In genomic region chr1:110112656-110113055, GRCh38 we compare ENCODE assay signal across 17 cellular contexts. TPM values are rescaled to one million over a fixed set of nuclear protein-coding genes. Genes with fewer than 3 reads are reported as not detected.
DNase-seq lines count a peak whose midpoint lies in the region; ATAC-seq, FAIRE-seq and TF ChIP-seq lines count a peak whose summit lies in the region.
"Had no signal": no experiment of that assay in that cellular context is flagged by ENCODE, and none has a peak within 500 bp of the region (broad histone marks: within the 10 kb centered on the region; RNA-seq: fewer than 3 reads in every experiment).

No MANE protein-coding gene starts in this region.

- DNase-seq in NCI-H2029 (lab: John Stamatoyannopoulos, UW) (peak; percentile 72), NCI-H2029 treated with DMSO at 0.1 percent for 48 hours (lab: John Stamatoyannopoulos, UW) (no peak), DMS53 treated with DMSO at 0.1 percent for 48 hours (lab: John Stamatoyannopoulos, UW; ENCODE audit: unreplicated experiment) (peak; percentile 50), NCI-H510A (lab: John Stamatoyannopoulos, UW) (peak; percentile 72), K562 (ENCODE audit: extremely low read depth in 1 of 4, low spot score in 3 of 4) (no peak), HAP-1 (ENCODE audit: low spot score in 2 of 2) (no peak), hepatic stellate cell (ENCODE audit: low spot score) (no peak)
- DNase-seq in activated CD8-positive, alpha-beta memory T cell treated with anti-CD3 and anti-CD28 coated beads, Interleukin-2, amount 50 U/mL, for 48 hours = no peak
- DNase-seq: GF-D8, MG63, NCI-H1105 treated with DMSO at 0.1 percent for 48 hours had no signal

- H3K9me1 ChIP-seq in K562 (ENCODE audit: control insufficient read depth, insufficient read depth, low read length) = no peaks in the 10 kb centered on the region

- intact Hi-C loops in K562 (cut with micrococcal nuclease) = loop anchor here (5.0 to 10.0 kb wide), 2 partner anchors 335 to 468 kb away; no protein-coding TSS in a partner anchor

- no peaks in the 10 kb centered on the region for H3K36me3 ChIP-seq in K562 (ENCODE audit: control insufficient read depth, insufficient read depth, low read length)
- H3K36me3 ChIP-seq in HAP-1 (replicated peaks) = no peaks in the 10 kb centered on the region
- H3K36me3 ChIP-seq: MG63, SJSA1 had no signal

- no peak for ATAC-seq in K562

- no peak overlapping the region for H3K4me2 ChIP-seq in K562 (ENCODE audit: insufficient read depth, low read length)
- H3K4me2 ChIP-seq: KMS-11 had no signal

- CTCF ChIA-PET in K562 (lab: Yijun Ruan, JAX; ENCODE audit: low intra/inter-chr PET ratio) = no interaction called here

- no peak for TF ChIP-seq EP300 in K562 (IDR thresholded peaks at IDR 0.05; ENCODE audit: low read length)

- POLR2A ChIA-PET in K562 (lab: Yijun Ruan, JAX) = interaction anchor here (0.6 to 1.7 kb wide), 8 partner anchors 11 to 567 kb away, joined by 3 to 6 read pairs (median 3); partner anchors contain the start of gene GNAI3

- H3K27ac ChIP-seq in K562 (ENCODE audit: extremely low read depth, low read depth, low read length) = no peak overlapping the region
- H3K27ac ChIP-seq: C4-2B, KMS-11, SJSA1 had no signal

- H3K4me1 ChIP-seq in K562 (replicated peaks in 1 of 2; ENCODE audit: control insufficient read depth in 2 of 2, insufficient read depth in 2 of 2, low read length in 2 of 2) (no peaks in the 10 kb centered on the region), HAP-1 (no peaks in the 10 kb centered on the region)
- H3K4me1 ChIP-seq: SJSA1 had no signal

- H3K27me3 ChIP-seq in K562 (ENCODE audit: control insufficient read depth in 2 of 2, insufficient read depth in 2 of 2, low read length in 2 of 2) = peaks cover 45 to 81% of the 10 kb centered on the region in 2 experiments
- H3K27me3 ChIP-seq in HAP-1 (ENCODE audit: low read depth) = peaks cover 33% of the 10 kb centered on the region
- H3K27me3 ChIP-seq: SJSA1 had no signal

- H3K9me3 ChIP-seq in K562 (replicated peaks; ENCODE audit: control insufficient read depth, insufficient read depth, low read depth, low read length) = no peaks in the 10 kb centered on the region
- H3K9me3 ChIP-seq in HAP-1 = no peaks in the 10 kb centered on the region
- H3K9me3 ChIP-seq: MG63, SJSA1 had no signal

- no TSS peak for BruUV-seq in K562 (replicated peaks; lab: Mats Ljungman, UMichigan)

- in situ Hi-C loops in K562 (cut with MboI) (no loop called here), HAP-1 (cut with MboI; ENCODE audit: low sequenced_read_pairs) (no loop called here)

- H4K20me1 ChIP-seq in K562 (replicated peaks; ENCODE audit: control insufficient read depth, insufficient read depth, low read length) = peaks cover 11% of the 10 kb centered on the region

- H3K79me2 ChIP-seq in K562 (ENCODE audit: control insufficient read depth, insufficient read depth, low read length) = no peaks in the 10 kb centered on the region

- FAIRE-seq in K562 (lab: Jason Lieb, UNC) = no peak
- FAIRE-seq: H1 had no signal

- no peak for TF ChIP-seq RAD21 in K562 (CRISPR knock-in tag; conservative IDR thresholded peaks at IDR 0.05 in 1 of 2, IDR thresholded peaks at IDR 0.05 in 1 of 2)

- H2AFZ ChIP-seq in K562 (ENCODE audit: low read depth, low read length) = no peak overlapping the region

- no peak for TF ChIP-seq CTCF in K562 (IDR thresholded peaks at IDR 0.05 in 2 of 3, conservative IDR thresholded peaks at IDR 0.05 in 1 of 3; ENCODE audit: insufficient read depth in 2 of 3, low read depth in 1 of 3, low read length in 3 of 3)

- H3K9ac ChIP-seq in K562 (ENCODE audit: insufficient read depth in 1 of 2, low read depth in 2 of 2, low read length in 2 of 2) = no peak overlapping the region
- H3K9ac ChIP-seq: KMS-11 had no signal

- WGBS in K562 (ENCODE audit: insufficient coverage, low coverage, missing lambda C conversion rate) = 3% methylated on average over 9 of the region's 9 CpGs

- no peak for TF ChIP-seq POLR2A in K562 (conservative IDR thresholded peaks at IDR 0.05)

- H3K4me3 ChIP-seq in K562 (no peak overlapping the region), HAP-1 (no peak overlapping the region)
- H3K4me3 ChIP-seq: MG63, SJSA1 had no signal

TF ChIP-seq in K562, 482 proteins besides CTCF, POLR2A, EP300 and RAD21 (continues in another document):
- TF ChIP-seq MAX (CRISPR knock-in tag; IDR thresholded peaks at IDR 0.05) = peak; percentile 43; the same call in 1 of the 2 replicates
- TF ChIP-seq ELK1 (CRISPR knock-in tag; IDR thresholded peaks at IDR 0.05) = no peak
- TF ChIP-seq GABPB1 (CRISPR knock-in tag; IDR thresholded peaks at IDR 0.05) = no peak
- no peak for TF ChIP-seq RBM15 (IDR thresholded peaks at IDR 0.05; ENCODE audit: insufficient read depth, low read length)

RNA-seq across cellular contexts. Expression of gene UBL4B, which starts 0.4 kb away (rescaled TPM):
- total RNA-seq in K562 (2011; cell fraction: chromatin; rRNA removed; ENCODE audit: low replicate concordance) = not detected in 2 replicates
- not detected in 2 replicates for total RNA-seq in K562 (2011; cell fraction: nucleolus; rRNA removed)
- not detected in 2 replicates for total RNA-seq in K562 (2011; cell fraction: nucleoplasm; rRNA removed)
- total RNA-seq in K562 (2014; rRNA removed) (not detected in 2 replicates), K562 (2014; rRNA removed; fragmentation: Illumina TruSeq; extraction: Trizol) (not detected in 2 replicates), K562 (2015; rRNA removed; fragmentation: Illumina TruSeq; extraction: Trizol) (not detected in 2 replicates), K562 (2021) (not detected in 2 replicates)
- polyA plus RNA-seq in K562 (2011; rRNA removed) (0.05 TPM in 1 of 2 replicates, not detected in the other), K562 (2014; fragmentation: Illumina TruSeq; extraction: Trizol) (not detected in 2 replicates), K562 (2014; fragmentation: Nextera tagmentation; extraction: Ambion mirVana) (not detected), K562 (2014; rRNA removed) (not detected in 2 replicates)
- 0.03 TPM in 1 of 2 replicates, not detected in the other for polyA plus RNA-seq in K562 (2011; cell fraction: cytosol; rRNA removed)
- 0.07 and 0.09 TPM in 2 replicates for polyA plus RNA-seq in K562 (2011; cell fraction: nucleus; rRNA removed)
- 0.07 and 1.3 TPM in 2 replicates for polyA plus RNA-seq in K562 (2012)
- polyA minus RNA-seq in K562 (2011; rRNA and poly(A)+ RNA removed) = not detected in 2 replicates
- polyA minus RNA-seq in K562 (2011; cell fraction: cytosol; rRNA and poly(A)+ RNA removed) = not detected in 2 replicates
- 0.22 TPM in 1 of 2 replicates, not detected in the other for polyA minus RNA-seq in K562 (2011; cell fraction: nucleus; rRNA and poly(A)+ RNA removed)
- total RNA-seq: H1, SJSA1 had no signal

RNA-seq across cellular contexts. Expression of gene SLC6A17, which starts 37.6 kb away (rescaled TPM):
- total RNA-seq in K562 (2011; cell fraction: chromatin; rRNA removed; ENCODE audit: low replicate concordance) = not detected in 2 replicates
- not detected in 2 replicates for total RNA-seq in K562 (2011; cell fraction: nucleolus; rRNA removed)
- not detected in 2 replicates for total RNA-seq in K562 (2011; cell fraction: nucleoplasm; rRNA removed)
- total RNA-seq in K562 (2014; rRNA removed) = not detected in 2 replicates
- total RNA-seq in K562 (2014; rRNA removed; fragmentation: Illumina TruSeq; extraction: Trizol) = not detected in 2 replicates
- not detected in 2 replicates for total RNA-seq in K562 (2015; rRNA removed; fragmentation: Illumina TruSeq; extraction: Trizol)
- not detected in 2 replicates for total RNA-seq in K562 (2021)
- polyA plus RNA-seq in K562 (2011; rRNA removed) = not detected in 2 replicates
- not detected in 2 replicates for polyA plus RNA-seq in K562 (2011; cell fraction: cytosol; rRNA removed)
- not detected in 2 replicates for polyA plus RNA-seq in K562 (2011; cell fraction: nucleus; rRNA removed)
- polyA plus RNA-seq in K562 (2012) = not detected in 2 replicates
- not detected in 2 replicates for polyA plus RNA-seq in K562 (2014; fragmentation: Illumina TruSeq; extraction: Trizol)
- not detected for polyA plus RNA-seq in K562 (2014; fragmentation: Nextera tagmentation; extraction: Ambion mirVana)
- not detected in 2 replicates for polyA plus RNA-seq in K562 (2014; rRNA removed)
- polyA minus RNA-seq in K562 (2011; rRNA and poly(A)+ RNA removed) = not detected in 2 replicates
- polyA minus RNA-seq in K562 (2011; cell fraction: cytosol; rRNA and poly(A)+ RNA removed) = not detected in 2 replicates
- polyA minus RNA-seq in K562 (2011; cell fraction: nucleus; rRNA and poly(A)+ RNA removed) = not detected in 2 replicates

RNA-seq across cellular contexts. Expression of gene ALX3, which starts 42.2 kb away (rescaled TPM):
- not detected in 2 replicates for total RNA-seq in K562 (2011; cell fraction: chromatin; rRNA removed; ENCODE audit: low replicate concordance)
- total RNA-seq in K562 (2011; cell fraction: nucleolus; rRNA removed) = not detected in 2 replicates
- total RNA-seq in K562 (2011; cell fraction: nucleoplasm; rRNA removed) = not detected in 2 replicates
- not detected in 2 replicates for total RNA-seq in K562 (2014; rRNA removed)
- not detected in 2 replicates for total RNA-seq in K562 (2014; rRNA removed; fragmentation: Illumina TruSeq; extraction: Trizol)
- not detected in 2 replicates for total RNA-seq in K562 (2015; rRNA removed; fragmentation: Illumina TruSeq; extraction: Trizol)
- not detected in 2 replicates for total RNA-seq in K562 (2021)
- polyA plus RNA-seq in K562 (2011; rRNA removed) = not detected in 2 replicates
- not detected in 2 replicates for polyA plus RNA-seq in K562 (2011; cell fraction: cytosol; rRNA removed)
- not detected in 2 replicates for polyA plus RNA-seq in K562 (2011; cell fraction: nucleus; rRNA removed)
- not detected in 2 replicates for polyA plus RNA-seq in K562 (2012)
- not detected in 2 replicates for polyA plus RNA-seq in K562 (2014; fragmentation: Illumina TruSeq; extraction: Trizol)
- not detected for polyA plus RNA-seq in K562 (2014; fragmentation: Nextera tagmentation; extraction: Ambion mirVana)
- polyA plus RNA-seq in K562 (2014; rRNA removed) = not detected in 2 replicates
- not detected in 2 replicates for polyA minus RNA-seq in K562 (2011; rRNA and poly(A)+ RNA removed)
- polyA minus RNA-seq in K562 (2011; cell fraction: cytosol; rRNA and poly(A)+ RNA removed) = not detected in 2 replicates
- not detected in 2 replicates for polyA minus RNA-seq in K562 (2011; cell fraction: nucleus; rRNA and poly(A)+ RNA removed)
- total RNA-seq: A172, H1, RPMI7951, SJSA1 had no signal

Comparison
In these comparisons a context has a peak if more than half of its experiments do, and no peak if none do; other contexts are left out.
1. DNase-seq: peak in NCI-H2029 (single experiment), DMS53 treated with DMSO at 0.1 percent for 48 hours (single experiment) and NCI-H510A (single experiment); none in NCI-H2029 treated with DMSO at 0.1 percent for 48 hours (single experiment), K562 (0 of 4), activated CD8-positive, alpha-beta memory T cell treated with anti-CD3 and anti-CD28 coated beads, Interleukin-2, amount 50 U/mL, for 48 hours (single experiment), HAP-1 (0 of 2) and hepatic stellate cell (single experiment).